ENCODE assay signal across 25 cellular contexts in the genomic region with DNA sequence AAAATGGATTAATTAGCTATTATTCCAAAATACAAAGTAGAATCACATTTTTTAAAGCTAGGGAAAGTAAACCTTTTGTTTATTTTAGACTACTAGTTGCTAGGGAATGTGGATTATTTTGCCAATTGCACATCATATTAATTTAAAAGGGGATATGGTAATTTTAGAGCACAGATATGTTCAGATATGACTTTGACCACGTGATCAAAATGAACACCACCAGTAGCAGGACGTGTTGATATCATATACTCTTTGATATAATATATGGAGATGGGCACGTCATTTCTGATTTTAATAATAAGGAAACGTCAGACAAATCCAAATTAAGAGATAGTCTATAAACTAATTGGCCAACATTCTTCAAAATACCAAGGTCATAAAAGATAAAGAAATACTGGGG.
"Had no signal": no experiment of that assay in that cellular context is flagged by ENCODE, and none has a peak within 500 bp of the region (broad histone marks: within the 10 kb centered on the region; RNA-seq: fewer than 3 reads in every experiment).

No MANE protein-coding gene starts in this region.

- ATAC-seq: naive thymus-derived CD4-positive, alpha-beta T cell; natural killer cell; psoas muscle; right cardiac atrium; stimulated activated effector memory CD8-positive, alpha-beta T cell treated with anti-CD3 and anti-CD28 coated beads, Interleukin-12 subunit alpha, Interleukin-12 subunit beta, amount 100 ng/mL, for 72 hours; stimulated activated naive B cell treated with anti-CD40 and anti-IgM and Interleukin-4, amounts not matched to agents 10 μg/mL and 1 μg/mL and 100 μg/mL, for 72 hours; upper lobe of right lung had no signal

- H3K4me1 ChIP-seq: neural progenitor cell, parathyroid adenoma, psoas muscle, sigmoid colon, suprapubic skin, testis, tibial artery, transverse colon, upper lobe of right lung, uterus had no signal

- H3K36me3 ChIP-seq: neural progenitor cell, ovary, sigmoid colon, suprapubic skin, tibial artery, transverse colon, upper lobe of right lung, uterus had no signal

- H3K27ac ChIP-seq: neural progenitor cell, ovary, parathyroid adenoma, psoas muscle, sigmoid colon, suprapubic skin, testis, tibial artery, transverse colon, upper lobe of right lung, uterus had no signal

- DNase-seq: naive thymus-derived CD4-positive, alpha-beta T cell; natural killer cell; occipital lobe; ovary; posterior cingulate gyrus; psoas muscle; right cardiac atrium; sigmoid colon; small intestine; stimulated activated CD4-positive, alpha-beta T cell treated with anti-CD3 and anti-CD28 coated beads, Interleukin-15, amount 100 ng/mL, for 24 hours; stimulated activated CD4-positive, alpha-beta T cell treated with anti-CD3 and anti-CD28 coated beads, Interleukin-2, amount 100 ng/mL, for 24 hours; stimulated activated CD4-positive, alpha-beta T cell treated with anti-CD3 and anti-CD28 coated beads, Interleukin-2, amount 100 ng/mL, for 48 hours; stimulated activated CD4-positive, alpha-beta T cell treated with anti-CD3 and anti-CD28 coated beads, Interleukin-4, amount 100 ng/mL, for 24 hours; stimulated activated naive B cell treated with anti-CD40 and anti-IgM and Interleukin-4, amounts not matched to agents 10 μg/mL and 1 μg/mL and 100 μg/mL, for 72 hours; stimulated activated naive CD4-positive, alpha-beta T cell treated with Interleukin-2 at 50 U/mL for 16 hours; substantia nigra; testis; tibial artery; transverse colon; upper lobe of right lung; uterus had no signal

- H3K27me3 ChIP-seq: neural progenitor cell, ovary, sigmoid colon, suprapubic skin, testis, tibial artery, transverse colon, upper lobe of right lung, uterus had no signal

- H3K79me2 ChIP-seq: parathyroid adenoma had no signal

- H2AFZ ChIP-seq: neural progenitor cell, parathyroid adenoma had no signal

- H3K4me3 ChIP-seq: neural progenitor cell, ovary, psoas muscle, sigmoid colon, suprapubic skin, testis, tibial artery, transverse colon, upper lobe of right lung, uterus had no signal

- FAIRE-seq: small intestine had no signal

- H3K9me3 ChIP-seq: ovary, psoas muscle, sigmoid colon, suprapubic skin, testis, tibial artery, upper lobe of right lung, uterus had no signal

- H3K9ac ChIP-seq: neural progenitor cell, parathyroid adenoma had no signal

- H3K4me2 ChIP-seq: neural progenitor cell had no signal
